8 cellular contexts compared by ENCODE assay signal in the genomic region with DNA sequence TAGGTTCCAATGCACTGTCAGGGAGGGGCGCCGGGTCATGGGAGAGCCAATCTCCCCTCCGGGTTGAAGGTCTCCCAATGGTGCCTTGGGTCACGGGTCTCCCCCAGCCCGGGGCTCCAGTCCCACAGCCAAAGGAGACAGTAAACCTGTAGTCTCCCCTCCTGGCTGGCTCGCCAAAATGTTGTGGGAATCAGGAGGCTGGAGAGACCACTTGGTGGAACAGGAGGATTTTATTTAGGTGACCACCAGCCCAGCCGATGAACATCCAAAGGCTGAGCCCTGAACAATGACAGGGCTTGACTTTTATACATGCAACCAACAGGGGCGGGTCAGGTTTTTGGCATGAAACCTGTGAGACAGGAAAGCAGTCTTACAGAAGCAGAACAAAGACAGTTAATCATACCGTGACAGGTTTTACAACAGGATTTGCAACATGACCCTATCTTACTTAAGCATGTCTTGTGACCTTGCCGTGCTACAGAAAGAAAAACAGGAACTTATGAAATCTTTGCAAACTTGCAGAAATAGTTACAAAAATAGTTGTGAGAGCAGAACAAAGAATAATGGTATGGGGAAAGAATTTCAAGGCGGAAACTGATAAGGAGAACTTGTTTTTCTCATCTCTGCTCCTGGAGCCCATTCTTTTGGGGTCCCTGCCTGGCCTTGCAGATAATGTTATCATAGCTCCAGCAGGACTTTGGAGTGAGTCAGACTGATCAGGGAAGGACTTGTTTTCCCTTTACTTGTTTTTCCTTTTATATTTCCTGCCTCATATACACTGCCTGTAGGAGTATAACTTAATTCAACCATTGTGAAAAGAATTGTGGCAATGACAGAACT. TPM values are rescaled to one million over a fixed set of nuclear protein-coding genes. Genes with fewer than 3 reads are reported as not detected.
A peak's percentile ranks its signal among the peaks of the same experiment; 100 is the strongest.
DNase-seq lines count a peak whose midpoint lies in the region; ATAC-seq and TF ChIP-seq lines count a peak whose summit lies in the region.

No MANE protein-coding gene starts in this region.

- H3K9me3 Mint-ChIP-seq in activated CD4-positive, alpha-beta T cell treated with anti-CD3 and anti-CD28 coated beads for 36 hours (ENCODE audit: low read depth), result peaks cover 55% of the 10 kb centered on the region

- peaks cover 15 to 20% of the 10 kb centered on the region in 2 experiments; a peak in 2 of 4 replicates for H3K9me3 ChIP-seq in HCT116 (ENCODE audit: control insufficient read depth in 1 of 2, insufficient read depth in 1 of 2, low read depth in 1 of 2, low read length in 2 of 2)
- H3K9me3 ChIP-seq in OCI-LY3 (ENCODE audit: insufficient read depth, low read length), result peaks cover 25% of the 10 kb centered on the region

- DNase-seq in HCT116 (ENCODE audit: low read depth, low spot score) (no peak), fibroblast of pulmonary artery (ENCODE audit: low read depth) (peak; percentile 88), stromal cell of bone marrow (ENCODE audit: low read depth) (peak; percentile 7), HPDE6-E6E7 (ENCODE audit: extremely low spot score) (no peak), NCI-H774 (lab: John Stamatoyannopoulos, UW) (no peak)
- DNase-seq in activated CD4-positive, alpha-beta T cell treated with anti-CD3 and anti-CD28 coated beads for 36 hours, result no peak

- H3K36me3 ChIP-seq in HCT116 (ENCODE audit: control insufficient read depth in 1 of 2, insufficient read depth in 2 of 2, low read length in 2 of 2) (peaks cover 2 to 6% of the 10 kb centered on the region in 2 experiments; a peak in 2 of 4 replicates), OCI-LY3 (replicated peaks; ENCODE audit: low read depth, low read length) (peaks cover 75% of the 10 kb centered on the region)

- H3K27me3 ChIP-seq in HCT116 (ENCODE audit: insufficient read depth, low read length), result no peaks in the 10 kb centered on the region
- H3K27me3 ChIP-seq in OCI-LY3 (ENCODE audit: low read depth, low read length), result no peaks in the 10 kb centered on the region

- no peaks in the 10 kb centered on the region for H4K20me1 ChIP-seq in HCT116 (ENCODE audit: insufficient read depth)
- H4K20me1 ChIP-seq in OCI-LY3 (ENCODE audit: insufficient read depth, low read length), result peaks cover 5% of the 10 kb centered on the region; the same call in 1 of the 2 replicates

- TF ChIP-seq CTCF in HCT116 (IDR thresholded peaks at IDR 0.05 in 2 of 3, conservative IDR thresholded peaks at IDR 0.05 in 1 of 3; ENCODE audit: borderline replicate concordance in 1 of 3, insufficient read depth in 1 of 3, low read depth in 2 of 3, low read length in 2 of 3) (no peak), OCI-LY3 (IDR thresholded peaks at IDR 0.05; ENCODE audit: low read depth, low read length) (no peak), fibroblast of pulmonary artery (IDR thresholded peaks at IDR 0.05; ENCODE audit: low read length, missing control alignments) (no peak)

- RAD21 ChIA-PET in HCT116 (lab: Charles Lee; ENCODE audit: low non-redundant PET in 1 of 2, low total read pairs in 2 of 2, uncharacterized antibody in 2 of 2, unreplicated experiment in 2 of 2), result no interaction called here

- BruUV-seq in HCT116 (replicated peaks; lab: Mats Ljungman, UMichigan), result no TSS peak

- peaks cover 4 to 19% of the 10 kb centered on the region in 2 experiments; a peak in 2 of 4 replicates for H3K4me1 ChIP-seq in HCT116 (ENCODE audit: control insufficient read depth in 1 of 2, insufficient read depth in 2 of 2, low read length in 2 of 2)
- peaks cover 13% of the 10 kb centered on the region for H3K4me1 ChIP-seq in OCI-LY3 (ENCODE audit: low read length)

- H3K79me2 ChIP-seq in HCT116 (ENCODE audit: insufficient read depth, low read length), result peaks cover 38% of the 10 kb centered on the region
- H3K79me2 ChIP-seq in OCI-LY3 (ENCODE audit: low read length), result peaks cover 49% of the 10 kb centered on the region

- CTCF ChIA-PET in HCT116 (lab: Charles Lee), result no interaction called here
- CTCF ChIA-PET in activated CD4-positive, alpha-beta T cell treated with anti-CD3 and anti-CD28 coated beads for 36 hours (lab: Charles Lee), result no interaction called here

- H3K27me3 Mint-ChIP-seq in activated CD4-positive, alpha-beta T cell treated with anti-CD3 and anti-CD28 coated beads for 36 hours, result no peaks in the 10 kb centered on the region

- H3K9ac ChIP-seq in HCT116 (ENCODE audit: low read length) (no peak overlapping the region), OCI-LY3 (ENCODE audit: low read length) (no peak overlapping the region)

- 0 out of 2 replicates have a peak overlapping the region, but pooled peaks have one; percentile 9 for H3K4me2 ChIP-seq in HCT116 (ENCODE audit: low read length)
- peak overlapping the region; percentile 40; the same call in 1 of the 2 replicates for H3K4me2 ChIP-seq in OCI-LY3 (ENCODE audit: low read length)

- TF ChIP-seq POLR2A in HCT116 (IDR thresholded peaks at IDR 0.05; ENCODE audit: borderline replicate concordance, extremely low read depth, insufficient read depth, insufficient read length), result no peak

- intact Hi-C loops in HCT116 (cut with micrococcal nuclease), result no loop called here
- intact Hi-C loops in activated CD4-positive, alpha-beta T cell treated with anti-CD3 and anti-CD28 coated beads for 36 hours (cut with DNase I, micrococcal nuclease), result loop anchor here in 1 of 2 experiments (10.0 kb wide), 2 partner anchors 375 to 435 kb away; partner anchors contain the start of genes ZNF680 and ZNF92

- no peak overlapping the region for H3K4me3 ChIP-seq in HCT116 (replicated peaks in 1 of 2; ENCODE audit: low read depth in 1 of 2, low read length in 2 of 2)
- no peak overlapping the region; the same call in 1 of the 2 replicates for H3K4me3 ChIP-seq in OCI-LY3 (ENCODE audit: low read length)
- H3K4me3 ChIP-seq in fibroblast of pulmonary artery (replicated peaks; ENCODE audit: low read depth, low read length), result no peak overlapping the region

- H2AFZ ChIP-seq in HCT116 (ENCODE audit: low read depth, low read length, poor library complexity, severe bottlenecking), result no peak overlapping the region
- no peak overlapping the region for H2AFZ ChIP-seq in OCI-LY3 (ENCODE audit: low read depth, low read length)

- no peak overlapping the region for H3K27ac Mint-ChIP-seq in activated CD4-positive, alpha-beta T cell treated with anti-CD3 and anti-CD28 coated beads for 36 hours

- H3K4me1 Mint-ChIP-seq in activated CD4-positive, alpha-beta T cell treated with anti-CD3 and anti-CD28 coated beads for 36 hours, result peaks cover 7% of the 10 kb centered on the region

- ATAC-seq in HCT116 (no peak), HG02938 (IDR thresholded peaks at IDR 0.05; ENCODE audit: unreplicated experiment) (no peak)
- ATAC-seq in activated CD4-positive, alpha-beta T cell treated with anti-CD3 and anti-CD28 coated beads for 36 hours, result no peak

- POLR2A ChIA-PET in HCT116 (lab: Charles Lee), result no interaction called here
- POLR2A ChIA-PET in activated CD4-positive, alpha-beta T cell treated with anti-CD3 and anti-CD28 coated beads for 36 hours (lab: Charles Lee), result no interaction called here

- TF ChIP-seq RAD21 in HCT116 (IDR thresholded peaks at IDR 0.05; ENCODE audit: low read depth), result no peak

- peaks cover 66% of the 10 kb centered on the region for H3K36me3 Mint-ChIP-seq in activated CD4-positive, alpha-beta T cell treated with anti-CD3 and anti-CD28 coated beads for 36 hours (ENCODE audit: low read depth)

- no peak overlapping the region for H3K4me3 Mint-ChIP-seq in activated CD4-positive, alpha-beta T cell treated with anti-CD3 and anti-CD28 coated beads for 36 hours

- H3K27ac ChIP-seq in HCT116 (ENCODE audit: low read depth, low read length) (no peak overlapping the region; the same call in 1 of the 2 replicates), OCI-LY3 (ENCODE audit: low read length) (peak overlapping the region; percentile 68)

- no peaks in the 10 kb centered on the region for H3K9me2 ChIP-seq in HCT116 (ENCODE audit: insufficient read depth)

TF ChIP-seq in HCT116, 20 proteins besides CTCF, POLR2A, EP300 and RAD21 (continues in another document):
- TF ChIP-seq ELF1 (IDR thresholded peaks at IDR 0.05; ENCODE audit: borderline replicate concordance, low read depth) (no peak), ZFX (IDR thresholded peaks at IDR 0.05) (no peak), ZNF274 (IDR thresholded peaks at IDR 0.05; ENCODE audit: low read depth, low read length) (no peak), CBX3 (IDR thresholded peaks at IDR 0.05; ENCODE audit: low read depth) (peak; percentile 15; the same call in 1 of the 2 replicates), EGR1 (IDR thresholded peaks at IDR 0.05; ENCODE audit: low read depth) (no peak), SP1 (IDR thresholded peaks at IDR 0.05; ENCODE audit: low read depth) (0 out of 2 replicates have a peak, but pooled peaks have one; percentile 40), SIN3A (IDR thresholded peaks at IDR 0.05; ENCODE audit: low read depth) (0 out of 2 replicates have a peak, but pooled peaks have one; percentile 19), CEBPB (IDR thresholded peaks at IDR 0.05; ENCODE audit: low read depth) (peak; percentile 63), POLR2AphosphoS5 (IDR thresholded peaks at IDR 0.05; ENCODE audit: low read depth, low read length) (no peak), SRF (IDR thresholded peaks at IDR 0.05; ENCODE audit: low read depth) (no peak), JUND (IDR thresholded peaks at IDR 0.05) (no peak), EZH2 (IDR thresholded peaks at IDR 0.05) (no peak)

RNA-seq across cellular contexts. Expression of gene ERV3-1, which starts 7.1 kb away (rescaled TPM):
- 7.2 TPM for total RNA-seq in HCT116 (2021; ENCODE audit: unreplicated experiment)
- polyA plus RNA-seq in HCT116 (2012), result 5.0 and 6.4 TPM in 2 replicates
- 1 to 10 TPM; 6.3 to 8.9 TPM for total RNA-seq in activated CD4-positive, alpha-beta T cell treated with anti-CD3 and anti-CD28 coated beads for 36 hours

RNA-seq across cellular contexts. Expression of gene ZNF117, which starts 8.5 kb away (rescaled TPM):
- 2.5 TPM for total RNA-seq in HCT116 (2021; ENCODE audit: unreplicated experiment)
- polyA plus RNA-seq in HCT116 (2012), result 0.49 and 0.60 TPM in 2 replicates
- total RNA-seq in activated CD4-positive, alpha-beta T cell treated with anti-CD3 and anti-CD28 coated beads for 36 hours, result 1 to 10 TPM; 3.5 to 6.2 TPM

Comparison
In these comparisons a context has a peak if more than half of its experiments do, and no peak if none do; other contexts are left out.
1. DNase-seq: peak in fibroblast of pulmonary artery (single experiment) and stromal cell of bone marrow (single experiment); none in HCT116 (single experiment), HPDE6-E6E7 (single experiment), activated CD4-positive, alpha-beta T cell treated with anti-CD3 and anti-CD28 coated beads for 36 hours (single experiment) and NCI-H774 (single experiment).